Comparison of ENCODE assay signal across 1 cellular context in the genomic region with DNA sequence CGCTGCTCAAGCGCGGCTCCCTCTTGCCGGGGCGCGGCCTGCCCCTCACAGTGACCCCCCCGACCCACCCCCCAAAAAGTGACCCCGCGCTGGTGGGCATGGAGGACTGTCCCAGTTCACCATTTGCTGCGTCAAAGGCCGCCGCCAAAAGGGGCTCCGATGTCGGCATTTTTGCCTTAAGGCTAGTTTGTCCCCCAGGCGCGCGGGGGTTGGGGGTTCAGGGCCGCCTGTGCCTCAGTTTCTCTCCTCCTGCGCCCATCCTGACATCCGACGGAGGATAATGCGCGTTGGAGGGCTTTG.
TF ChIP-seq lines count a peak whose summit lies in the region.

No MANE protein-coding gene starts in this region.

TF ChIP-seq in H1, 55 proteins besides CTCF, POLR2A, EP300 and RAD21:
- TF ChIP-seq KDM4A (IDR thresholded peaks at IDR 0.05; ENCODE audit: low read depth, low read length, severe bottlenecking) (no peak), MAFK (IDR thresholded peaks at IDR 0.05; ENCODE audit: low read depth, low read length) (no peak), CHD1 (IDR thresholded peaks at IDR 0.05; ENCODE audit: low read depth, low read length) (no peak), SUZ12 (IDR thresholded peaks at IDR 0.05; ENCODE audit: low read length) (no peak), BACH1 (IDR thresholded peaks at IDR 0.05; ENCODE audit: low read length) (no peak), JUN (IDR thresholded peaks at IDR 0.05; ENCODE audit: low read depth, low read length) (no peak), ZNF274 (IDR thresholded peaks at IDR 0.05; ENCODE audit: borderline replicate concordance, extremely low read depth, low read length) (no peak), SRF (IDR thresholded peaks at IDR 0.05; ENCODE audit: low read depth, low read length) (no peak), SIN3A (conservative IDR thresholded peaks at IDR 0.05 in 1 of 2, IDR thresholded peaks at IDR 0.05 in 1 of 2; ENCODE audit: low read depth in 1 of 2, low read length in 2 of 2) (no peak), SP4 (IDR thresholded peaks at IDR 0.05; ENCODE audit: low read length) (no peak), BRCA1 (IDR thresholded peaks at IDR 0.05; ENCODE audit: low read depth, low read length) (no peak), GTF2F1 (IDR thresholded peaks at IDR 0.05; ENCODE audit: borderline replicate concordance, low read depth, low read length) (no peak), ATF3 (IDR thresholded peaks at IDR 0.05; ENCODE audit: insufficient read depth, low read depth, low read length) (no peak), NRF1 (IDR thresholded peaks at IDR 0.05; ENCODE audit: low read depth, low read length) (no peak), TEAD4 (IDR thresholded peaks at IDR 0.05; ENCODE audit: low read depth, low read length) (no peak), MAX (IDR thresholded peaks at IDR 0.05) (no peak)
TF ChIP-seq in H1: peak in this region for 0.
